In the genomic region with DNA sequence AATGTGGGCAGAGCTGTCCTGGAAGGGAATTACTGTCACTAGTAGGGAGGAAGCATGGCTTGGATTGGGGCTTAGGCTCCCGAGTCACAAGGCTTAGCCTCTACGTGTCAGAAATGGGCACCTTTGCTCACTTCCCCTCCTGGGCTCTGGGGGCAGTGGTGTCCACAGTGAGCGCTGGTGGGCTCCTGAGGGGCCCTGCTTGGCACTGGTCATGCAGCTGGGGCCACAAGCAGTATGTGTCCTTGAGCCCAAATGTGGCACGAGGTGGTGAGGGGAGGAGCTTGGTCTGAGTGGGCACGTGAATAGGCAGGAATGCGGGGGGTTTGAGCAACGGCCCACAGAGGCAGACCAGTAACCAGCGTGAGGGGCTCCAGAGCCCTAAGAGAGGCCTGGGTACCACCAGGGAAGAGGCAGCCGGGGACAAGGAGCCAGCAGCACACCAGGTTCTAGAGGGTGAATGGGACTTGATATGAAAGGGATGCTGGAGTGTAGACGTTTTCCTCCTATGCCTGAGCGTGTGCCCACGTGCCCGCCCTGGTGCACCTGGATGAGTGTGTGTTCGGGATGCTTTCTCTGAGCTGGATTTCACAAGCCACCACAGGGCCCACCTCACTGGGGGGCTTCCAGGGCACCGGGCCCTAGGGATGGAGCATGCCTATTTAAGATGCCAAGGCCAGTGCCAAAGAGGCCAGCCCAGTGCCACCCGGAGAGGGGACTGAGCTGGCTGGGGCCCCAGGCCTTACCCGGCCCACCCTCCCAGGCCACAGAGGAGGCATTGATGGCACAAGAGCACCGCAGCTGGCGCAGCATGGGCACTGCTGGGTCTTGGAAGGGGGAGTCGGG, we compare ENCODE assay signal across 9 cellular contexts. TPM values are rescaled to one million over a fixed set of nuclear protein-coding genes. Genes with fewer than 3 reads are reported as not detected.
DNase-seq lines count a peak whose midpoint lies in the region; ATAC-seq, FAIRE-seq and TF ChIP-seq lines count a peak whose summit lies in the region.
"Had no signal": no experiment of that assay in that cellular context is flagged by ENCODE, and none has a peak within 500 bp of the region (broad histone marks: within the 10 kb centered on the region; RNA-seq: fewer than 3 reads in every experiment).

No MANE protein-coding gene starts in this region.

- H3K27ac ChIP-seq in HL-60 (replicated peaks) = peak overlapping the region; percentile 95

- H3K4me3 ChIP-seq in HL-60 (replicated peaks; ENCODE audit: insufficient read depth, low read length) = peak overlapping the region; percentile 27

- no peak for DNase-seq in D721Med (ENCODE audit: insufficient read length, low spot score)
- DNase-seq in HL-60 (ENCODE audit: low read depth in 1 of 2, low spot score in 1 of 2) = peak; percentile 89 to 90
- DNase-seq in amygdala (lab: John Stamatoyannopoulos, UW) = peak in 55 of 56 donors; percentile 34 to 96 (median 84)
- peak; percentile 75 for DNase-seq in middle frontal gyrus (ENCODE audit: extremely low spot score, low spot score)
- DNase-seq in left colon = no peak
- no peak for DNase-seq in NCI-H2227 treated with DMSO at 0.1 percent for 48 hours (lab: John Stamatoyannopoulos, UW)
- DNase-seq: erythroblast had no signal

- ATAC-seq in left colon (no peak), GM18517 (IDR thresholded peaks at IDR 0.05; ENCODE audit: unreplicated experiment) (no peak), HG02759 (IDR thresholded peaks at IDR 0.05; ENCODE audit: unreplicated experiment) (no peak)

- TF ChIP-seq CTCF in D721Med (IDR thresholded peaks at IDR 0.05; ENCODE audit: insufficient read depth, missing control alignments) = peak; percentile 13
- TF ChIP-seq CTCF in HL-60 (IDR thresholded peaks at IDR 0.05; ENCODE audit: insufficient read depth, low read length) = peak; percentile 66

- intact Hi-C loops in left colon (cut with DNase I, micrococcal nuclease) = no loop called here

- no peak for FAIRE-seq in D721Med (lab: Jason Lieb, UNC)

- H3K27me3 ChIP-seq in HL-60 (ENCODE audit: insufficient read depth, poor library complexity, severe bottlenecking) = no peaks in the 10 kb centered on the region

RNA-seq across cellular contexts. Expression of a gene that starts 22.8 kb away (rescaled TPM):
- total RNA-seq in left colon = 100 to 1,000 TPM; 775 to 846 TPM

Comparison
In these comparisons a context has a peak if more than half of its experiments do, and no peak if none do; other contexts are left out.
1. DNase-seq: peak in HL-60 (2 of 2), amygdala (55 of 56) and middle frontal gyrus (single experiment); none in D721Med (single experiment), left colon (0 of 2) and NCI-H2227 treated with DMSO at 0.1 percent for 48 hours (single experiment).